In the genomic region with DNA sequence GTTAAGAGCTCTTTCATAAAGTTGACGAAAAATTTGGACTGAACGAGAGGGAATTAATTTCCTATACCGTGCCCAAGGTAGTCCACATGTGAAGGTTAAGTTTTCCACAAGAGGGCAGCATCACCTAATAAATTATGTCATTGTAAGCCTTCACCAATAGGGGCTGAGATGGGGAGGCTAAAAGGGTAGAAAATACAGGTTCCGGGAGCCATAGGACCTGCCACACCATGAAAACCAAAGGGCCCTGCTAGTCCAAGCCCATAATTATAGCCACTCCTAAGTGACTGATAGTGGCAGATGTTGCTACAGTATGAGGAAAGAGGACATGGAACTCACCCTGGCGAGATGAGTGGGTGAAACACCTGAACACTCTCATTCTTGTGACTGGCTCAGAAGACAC, we compare ENCODE assay signal across 8 cellular contexts.
DNase-seq lines count a peak whose midpoint lies in the region; ATAC-seq and TF ChIP-seq lines count a peak whose summit lies in the region.

No MANE protein-coding gene starts in this region.

- intact Hi-C loops in heart left ventricle (cut with DNase I) (loop anchor here (2.0 to 10.0 kb wide), 8 partner anchors 53 to 730 kb away; a partner anchor contains a TSS), sciatic nerve (cut with DNase I) (loop anchor here (10.0 kb wide), 1 partner anchor 293 kb away; no protein-coding TSS in a partner anchor)

- H3K4me3 ChIP-seq in GM12864 (ENCODE audit: low read depth, low read length) (no peak overlapping the region), HEK293 (ENCODE audit: low read depth, low read length) (no peak overlapping the region), WERI-Rb-1 (ENCODE audit: low read depth, low read length) (no peak overlapping the region), heart left ventricle (no peak overlapping the region)

- H3K9me3 ChIP-seq in HEK293 (ENCODE audit: control insufficient read depth, insufficient read depth, low read depth, low read length) (no peaks in the 10 kb centered on the region), WERI-Rb-1 (ENCODE audit: severe bottlenecking) (no peaks in the 10 kb centered on the region), heart left ventricle (no peaks in the 10 kb centered on the region)

- TF ChIP-seq CTCF in GM12864 (IDR thresholded peaks at IDR 0.05; ENCODE audit: low read depth, low read length, missing control alignments) (peak; percentile 48), HEK293 (tag by site-specific recombination; IDR thresholded peaks at IDR 0.05) (peak; percentile 33; the same call in 1 of the 2 replicates), WERI-Rb-1 (IDR thresholded peaks at IDR 0.05; ENCODE audit: low read depth, low read length) (peak; percentile 47), heart left ventricle (IDR thresholded peaks at IDR 0.05) (peak; percentile 43 to 73 (median 59))

- H3K27ac ChIP-seq in HEK293 (ENCODE audit: extremely low read depth, low read depth, low read length): no peak overlapping the region
- H3K27ac ChIP-seq in WERI-Rb-1: no peak overlapping the region
- no peak overlapping the region for H3K27ac ChIP-seq in heart left ventricle

- TF ChIP-seq POLR2A in heart left ventricle (IDR thresholded peaks at IDR 0.05): no peak

- no peaks in the 10 kb centered on the region for H3K4me1 ChIP-seq in HEK293 (ENCODE audit: control insufficient read depth, insufficient read depth, low read length)
- no peaks in the 10 kb centered on the region for H3K4me1 ChIP-seq in heart left ventricle

- CTCF ChIA-PET in HEK293 (lab: Yijun Ruan, JAX): interaction anchor here (0.6 to 2.0 kb wide), 50 partner anchors 10 to 1527 kb away, joined by 3 to 36 read pairs (median 4); no protein-coding TSS in a partner anchor

- WGBS in heart left ventricle, 4 donors: 15 to 31% (median 27%) methylated on average over 5 of the region's 5 CpGs

- ATAC-seq in heart left ventricle (peak in 3 of 4 donors; percentile 53 to 75 (median 71)), sciatic nerve (peak; percentile 62)

- peaks cover 32% of the 10 kb centered on the region for H3K27me3 ChIP-seq in WERI-Rb-1 (ENCODE audit: insufficient read depth, low read depth, severe bottlenecking)
- peaks cover 0 to 29% (median 0%) of the 10 kb centered on the region in 9 donors for H3K27me3 ChIP-seq in heart left ventricle

- no peaks in the 10 kb centered on the region for H3K36me3 ChIP-seq in HEK293 (ENCODE audit: control insufficient read depth in 2 of 2, insufficient read depth in 1 of 2, low read length in 2 of 2)
- H3K36me3 ChIP-seq in WERI-Rb-1: no peaks in the 10 kb centered on the region
- H3K36me3 ChIP-seq in heart left ventricle: no peaks in the 10 kb centered on the region

- peak; percentile 16 to 20 for DNase-seq in AML-193 (lab: John Stamatoyannopoulos, UW)
- DNase-seq in GM12864 (ENCODE audit: low read depth): no peak
- peak; percentile 72 for DNase-seq in NAMALWA (ENCODE audit: low spot score)
- peak; percentile 13 for DNase-seq in WERI-Rb-1
- no peak for DNase-seq in heart left ventricle
- DNase-seq in sciatic nerve (ENCODE audit: low spot score): no peak
- DNase-seq in activated naive CD4-positive, alpha-beta T cell treated with Interleukin-2 at 50 U/mL for 16 hours: no peak

- POLR2A ChIA-PET in HEK293 (lab: Yijun Ruan, JAX): no interaction called here

TF ChIP-seq in HEK293, 187 proteins besides CTCF, POLR2A, EP300 and RAD21 (continues in another document):
- TF ChIP-seq, protein P1, sequence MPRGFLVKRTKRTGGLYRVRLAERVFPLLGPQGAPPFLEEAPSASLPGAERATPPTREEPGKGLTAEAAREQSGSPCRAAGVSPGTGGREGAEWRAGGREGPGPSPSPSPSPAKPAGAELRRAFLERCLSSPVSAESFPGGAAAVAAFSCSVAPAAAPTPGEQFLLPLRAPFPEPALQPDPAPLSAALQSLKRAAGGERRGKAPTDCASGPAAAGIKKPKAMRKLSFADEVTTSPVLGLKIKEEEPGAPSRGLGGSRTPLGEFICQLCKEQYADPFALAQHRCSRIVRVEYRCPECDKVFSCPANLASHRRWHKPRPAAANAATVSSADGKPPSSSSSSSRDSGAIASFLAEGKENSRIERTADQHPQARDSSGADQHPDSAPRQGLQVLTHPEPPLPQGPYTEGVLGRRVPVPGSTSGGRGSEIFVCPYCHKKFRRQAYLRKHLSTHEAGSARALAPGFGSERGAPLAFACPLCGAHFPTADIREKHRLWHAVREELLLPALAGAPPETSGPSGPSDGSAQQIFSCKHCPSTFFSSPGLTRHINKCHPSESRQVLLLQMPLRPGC (tag by site-specific recombination; IDR thresholded peaks at IDR 0.05): no peak
- TF ChIP-seq ZNF549 (tag by site-specific recombination; IDR thresholded peaks at IDR 0.05) (no peak), ZNF266 (tag by site-specific recombination; IDR thresholded peaks at IDR 0.05; ENCODE audit: low read depth) (no peak), ZSCAN16 (tag by site-specific recombination; IDR thresholded peaks at IDR 0.05) (no peak), ZNF311 (tag by site-specific recombination; IDR thresholded peaks at IDR 0.05; ENCODE audit: borderline replicate concordance) (no peak), ZNF248 (tag by site-specific recombination; IDR thresholded peaks at IDR 0.05) (no peak), IKZF3 (tag by site-specific recombination; IDR thresholded peaks at IDR 0.05) (no peak), ZNF548 (tag by site-specific recombination; IDR thresholded peaks at IDR 0.05) (no peak), ZNF529 (tag by site-specific recombination; IDR thresholded peaks at IDR 0.05; ENCODE audit: insufficient replicate concordance) (no peak), ZNF335 (tag by site-specific recombination; conservative IDR thresholded peaks at IDR 0.05) (no peak), KLF10 (tag by site-specific recombination; IDR thresholded peaks at IDR 0.05) (no peak), ZNF555 (tag by site-specific recombination; conservative IDR thresholded peaks at IDR 0.05) (no peak), RBAK (tag by site-specific recombination; IDR thresholded peaks at IDR 0.05) (no peak), ZNF660 (tag by site-specific recombination; IDR thresholded peaks at IDR 0.05) (0 out of 2 replicates have a peak, but pooled peaks have one; percentile 27), BCL11A (tag by site-specific recombination; IDR thresholded peaks at IDR 0.05; ENCODE audit: low read depth) (no peak), HOXC10 (CRISPR knock-in tag; IDR thresholded peaks at IDR 0.05) (no peak), GLI2 (tag by site-specific recombination; IDR thresholded peaks at IDR 0.05; ENCODE audit: borderline replicate concordance, low read depth) (no peak), ZNF23 (tag by site-specific recombination; IDR thresholded peaks at IDR 0.05; ENCODE audit: borderline replicate concordance) (no peak), ZFP37 (tag by site-specific recombination; IDR thresholded peaks at IDR 0.05) (no peak), ZNF624 (tag by site-specific recombination; IDR thresholded peaks at IDR 0.05) (no peak), ZNF223 (tag by site-specific recombination; IDR thresholded peaks at IDR 0.05) (no peak), ZBTB20 (tag by site-specific recombination; IDR thresholded peaks at IDR 0.05) (peak; percentile 93), SP3 (tag by site-specific recombination; IDR thresholded peaks at IDR 0.05) (no peak), YY2 (tag by site-specific recombination; IDR thresholded peaks at IDR 0.05) (no peak)
- TF ChIP-seq, protein P2, sequence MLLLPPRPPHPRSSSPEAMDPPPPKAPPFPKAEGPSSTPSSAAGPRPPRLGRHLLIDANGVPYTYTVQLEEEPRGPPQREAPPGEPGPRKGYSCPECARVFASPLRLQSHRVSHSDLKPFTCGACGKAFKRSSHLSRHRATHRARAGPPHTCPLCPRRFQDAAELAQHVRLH (tag by site-specific recombination; IDR thresholded peaks at IDR 0.05): no peak
- TF ChIP-seq, protein P3, sequence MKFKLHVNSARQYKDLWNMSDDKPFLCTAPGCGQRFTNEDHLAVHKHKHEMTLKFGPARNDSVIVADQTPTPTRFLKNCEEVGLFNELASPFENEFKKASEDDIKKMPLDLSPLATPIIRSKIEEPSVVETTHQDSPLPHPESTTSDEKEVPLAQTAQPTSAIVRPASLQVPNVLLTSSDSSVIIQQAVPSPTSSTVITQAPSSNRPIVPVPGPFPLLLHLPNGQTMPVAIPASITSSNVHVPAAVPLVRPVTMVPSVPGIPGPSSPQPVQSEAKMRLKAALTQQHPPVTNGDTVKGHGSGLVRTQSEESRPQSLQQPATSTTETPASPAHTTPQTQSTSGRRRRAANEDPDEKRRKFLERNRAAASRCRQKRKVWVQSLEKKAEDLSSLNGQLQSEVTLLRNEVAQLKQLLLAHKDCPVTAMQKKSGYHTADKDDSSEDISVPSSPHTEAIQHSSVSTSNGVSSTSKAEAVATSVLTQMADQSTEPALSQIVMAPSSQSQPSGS (tag by site-specific recombination; IDR thresholded peaks at IDR 0.05; ENCODE audit: low read depth): peak; percentile 62
- TF ChIP-seq, protein P4, sequence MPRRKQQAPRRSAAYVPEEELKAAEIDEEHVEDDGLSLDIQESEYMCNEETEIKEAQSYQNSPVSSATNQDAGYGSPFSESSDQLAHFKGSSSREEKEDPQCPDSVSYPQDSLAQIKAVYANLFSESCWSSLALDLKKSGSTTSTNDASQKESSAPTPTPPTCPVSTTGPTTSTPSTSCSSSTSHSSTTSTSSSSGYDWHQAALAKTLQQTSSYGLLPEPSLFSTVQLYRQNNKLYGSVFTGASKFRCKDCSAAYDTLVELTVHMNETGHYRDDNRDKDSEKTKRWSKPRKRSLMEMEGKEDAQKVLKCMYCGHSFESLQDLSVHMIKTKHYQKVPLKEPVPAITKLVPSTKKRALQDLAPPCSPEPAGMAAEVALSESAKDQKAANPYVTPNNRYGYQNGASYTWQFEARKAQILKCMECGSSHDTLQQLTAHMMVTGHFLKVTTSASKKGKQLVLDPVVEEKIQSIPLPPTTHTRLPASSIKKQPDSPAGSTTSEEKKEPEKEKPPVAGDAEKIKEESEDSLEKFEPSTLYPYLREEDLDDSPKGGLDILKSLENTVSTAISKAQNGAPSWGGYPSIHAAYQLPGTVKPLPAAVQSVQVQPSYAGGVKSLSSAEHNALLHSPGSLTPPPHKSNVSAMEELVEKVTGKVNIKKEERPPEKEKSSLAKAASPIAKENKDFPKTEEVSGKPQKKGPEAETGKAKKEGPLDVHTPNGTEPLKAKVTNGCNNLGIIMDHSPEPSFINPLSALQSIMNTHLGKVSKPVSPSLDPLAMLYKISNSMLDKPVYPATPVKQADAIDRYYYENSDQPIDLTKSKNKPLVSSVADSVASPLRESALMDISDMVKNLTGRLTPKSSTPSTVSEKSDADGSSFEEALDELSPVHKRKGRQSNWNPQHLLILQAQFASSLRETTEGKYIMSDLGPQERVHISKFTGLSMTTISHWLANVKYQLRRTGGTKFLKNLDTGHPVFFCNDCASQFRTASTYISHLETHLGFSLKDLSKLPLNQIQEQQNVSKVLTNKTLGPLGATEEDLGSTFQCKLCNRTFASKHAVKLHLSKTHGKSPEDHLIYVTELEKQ (tag by site-specific recombination; IDR thresholded peaks at IDR 0.05; ENCODE audit: borderline replicate concordance): no peak

Comparison
In these comparisons a context has a peak if more than half of its experiments do, and no peak if none do; other contexts are left out.
1. DNase-seq: peak in AML-193 (2 of 2), NAMALWA (single experiment) and WERI-Rb-1 (single experiment); none in GM12864 (single experiment), heart left ventricle (0 of 5), sciatic nerve (single experiment) and activated naive CD4-positive, alpha-beta T cell treated with Interleukin-2 at 50 U/mL for 16 hours (single experiment).
2. Peak in every context shown above with its lines, with median percentiles within 50 percentile points of each other: CTCF ChIP-seq.